8 cellular contexts compared by ENCODE assay signal in genomic region chr19:42271045-42271419, GRCh38. TPM values are rescaled to one million over a fixed set of nuclear protein-coding genes. Genes with fewer than 3 reads are reported as not detected.
A peak's percentile ranks its signal among the peaks of the same experiment; 100 is the strongest.
DNase-seq lines count a peak whose midpoint lies in the region; ATAC-seq and TF ChIP-seq lines count a peak whose summit lies in the region.

No MANE protein-coding gene starts in this region.

- DNase-seq in heart left ventricle (peak in 2 of 5 donors; percentile 18 to 36), left cardiac atrium (no peak), brain microvascular endothelial cell (no peak), memory B cell (ENCODE audit: low spot score in 2 of 2) (no peak), type B pancreatic cell (ENCODE audit: extremely low spot score, unreplicated experiment) (no peak), NOMO-1 treated with DMSO at 0.1 percent for 48 hours (lab: John Stamatoyannopoulos, UW; ENCODE audit: unreplicated experiment) (no peak)

- ATAC-seq in heart left ventricle: no peak
- ATAC-seq in left cardiac atrium: no peak
- ATAC-seq in memory B cell (ENCODE audit: low read depth): no peak
- no peak for ATAC-seq in GM18867 (IDR thresholded peaks at IDR 0.05; ENCODE audit: unreplicated experiment)
- no peak for ATAC-seq in HG02973 (IDR thresholded peaks at IDR 0.05; ENCODE audit: unreplicated experiment)

- WGBS in heart left ventricle, 4 donors: 39 to 55% (median 43%) methylated on average over 3 of the region's 3 CpGs

- H3K27me3 Mint-ChIP-seq in memory B cell (no peaks in the 10 kb centered on the region), type B pancreatic cell (no peaks in the 10 kb centered on the region)

- TF ChIP-seq CTCF in heart left ventricle (IDR thresholded peaks at IDR 0.05) (no peak), brain microvascular endothelial cell (IDR thresholded peaks at IDR 0.05; ENCODE audit: low read depth, low read length, missing control alignments) (no peak), type B pancreatic cell (conservative IDR thresholded peaks at IDR 0.05) (no peak)

- H3K36me3 Mint-ChIP-seq in memory B cell (peaks cover 12% of the 10 kb centered on the region), type B pancreatic cell (peaks cover under 1% of the 10 kb centered on the region)

- in situ Hi-C loops in brain microvascular endothelial cell (cut with HindIII; ENCODE audit: low pct_ligation_motif_present, low sequenced_read_pairs): no loop called here

- peaks cover 8 to 57% (median 44%) of the 10 kb centered on the region in 12 donors for H3K4me1 ChIP-seq in heart left ventricle

- H3K27me3 ChIP-seq in heart left ventricle (no peaks in the 10 kb centered on the region), brain microvascular endothelial cell (replicated peaks) (no peaks in the 10 kb centered on the region)

- H3K27ac ChIP-seq in heart left ventricle (peak overlapping the region; percentile 74 to 98 (median 90)), brain microvascular endothelial cell (peak overlapping the region; percentile 86)

- H3K4me3 Mint-ChIP-seq in memory B cell (peak overlapping the region; percentile 47), type B pancreatic cell (peak overlapping the region; percentile 75)

- intact Hi-C loops in heart left ventricle (cut with DNase I) (no loop called here), left cardiac atrium (cut with DNase I) (no loop called here)

- H3K27ac Mint-ChIP-seq in memory B cell (no peak overlapping the region), type B pancreatic cell (no peak overlapping the region)

- H3K9me3 Mint-ChIP-seq in memory B cell (no peaks in the 10 kb centered on the region), type B pancreatic cell (no peaks in the 10 kb centered on the region)

- no peaks in the 10 kb centered on the region for H3K9me3 ChIP-seq in heart left ventricle

- peak overlapping the region in 10 of 12 donors; percentile 54 to 79 (median 69) for H3K4me3 ChIP-seq in heart left ventricle
- H3K4me3 ChIP-seq in brain microvascular endothelial cell (ENCODE audit: low read depth, low read length): peak overlapping the region; percentile 72

- peaks cover 0 to 42% (median 29%) of the 10 kb centered on the region in 9 donors for H3K36me3 ChIP-seq in heart left ventricle
- peaks cover 31% of the 10 kb centered on the region for H3K36me3 ChIP-seq in brain microvascular endothelial cell (replicated peaks)

- H3K4me1 Mint-ChIP-seq in memory B cell (peaks cover 38% of the 10 kb centered on the region), type B pancreatic cell (ENCODE audit: unreplicated experiment) (peaks cover 32% of the 10 kb centered on the region)

- TF ChIP-seq POLR2A in heart left ventricle (IDR thresholded peaks at IDR 0.05): no peak

RNA-seq across cellular contexts. Expression of gene CIC, which starts 2.0 kb away (rescaled TPM):
- 10 to 100 TPM; 25.5 to 54.8 (median 35.8) TPM for total RNA-seq in heart left ventricle
- 10 to 100 TPM; 27.1 to 27.5 TPM for polyA plus RNA-seq in heart left ventricle
- total RNA-seq in left cardiac atrium: 10 to 100 TPM; 34.7 to 42.1 TPM
- 44.8 and 70.3 TPM in 2 replicates for total RNA-seq in type B pancreatic cell (ENCODE audit: low replicate concordance)

RNA-seq across cellular contexts. Expression of gene ERF, which starts 16.1 kb away (rescaled TPM):
- total RNA-seq in heart left ventricle: 10 to 100 TPM; 26.1 to 49.7 (median 35.5) TPM
- 10 to 100 TPM; 31.9 to 45.4 TPM for polyA plus RNA-seq in heart left ventricle
- 10 to 100 TPM; 37.9 to 50.6 TPM for total RNA-seq in left cardiac atrium
- 54.9 and 78.9 TPM in 2 replicates for total RNA-seq in type B pancreatic cell (ENCODE audit: low replicate concordance)

RNA-seq across cellular contexts. Expression of gene GSK3A, which starts 28.6 kb away (rescaled TPM):
- total RNA-seq in heart left ventricle (10 to 100 TPM; 22.5 to 46.9 (median 36.8) TPM), left cardiac atrium (10 to 100 TPM; 31.7 to 34.4 TPM), type B pancreatic cell (ENCODE audit: low replicate concordance) (43.5 and 49.1 TPM in 2 replicates)
- polyA plus RNA-seq in heart left ventricle: 10 to 100 TPM; 51.6 to 76.5 TPM

RNA-seq across cellular contexts. Expression of gene PRR19, which starts 30.9 kb away (rescaled TPM):
- total RNA-seq in heart left ventricle (under 1 TPM in 3 of 9 donors, not detected in 6; 0.16 to 0.53 (median 0.40) TPM), left cardiac atrium (under 1 TPM; 0.12 to 0.16 TPM), type B pancreatic cell (ENCODE audit: low replicate concordance) (2.2 and 2.4 TPM in 2 replicates)
- under 1 TPM in 1 of 2 donors, not detected in 1; 0.17 TPM for polyA plus RNA-seq in heart left ventricle

RNA-seq across cellular contexts. Expression of gene PAFAH1B3, which starts 31.4 kb away (rescaled TPM):
- 1 to 10 TPM; 1.8 to 9.4 (median 2.5) TPM for total RNA-seq in heart left ventricle
- 1 to 10 TPM; 4.9 to 9.5 TPM for polyA plus RNA-seq in heart left ventricle
- 1 to 10 TPM; 4.1 to 6.2 TPM for total RNA-seq in left cardiac atrium
- total RNA-seq in type B pancreatic cell (ENCODE audit: low replicate concordance): 50.3 and 97.4 TPM in 2 replicates
